8 cellular contexts compared by ENCODE assay signal in the genomic region with DNA sequence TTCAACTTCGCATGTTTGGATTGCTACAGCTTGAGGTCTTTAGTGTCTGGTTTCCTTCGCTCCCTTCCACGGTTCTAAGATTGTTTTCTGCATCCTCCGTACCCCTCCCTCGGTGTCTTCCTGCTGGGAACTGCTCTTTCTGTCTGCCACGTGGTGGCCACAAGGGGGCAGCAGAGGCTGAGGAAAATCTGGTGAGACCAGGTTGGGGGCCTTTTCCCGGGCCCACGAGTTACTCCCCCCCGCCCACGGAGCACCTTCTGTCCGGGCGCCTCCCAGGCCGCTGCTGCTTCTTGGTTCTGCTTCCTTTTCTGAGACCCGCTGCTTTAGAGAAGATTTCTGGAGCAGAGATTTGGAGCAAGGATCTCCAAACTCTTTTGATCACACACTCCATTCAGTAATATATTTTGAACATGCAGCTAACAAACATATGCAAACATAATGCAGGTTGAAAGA. TPM values are rescaled to one million over a fixed set of nuclear protein-coding genes. Genes with fewer than 3 reads are reported as not detected.
DNase-seq lines count a peak whose midpoint lies in the region; ATAC-seq and TF ChIP-seq lines count a peak whose summit lies in the region.

No MANE protein-coding gene starts in this region.

- ATAC-seq in HG02885 (IDR thresholded peaks at IDR 0.05; ENCODE audit: poor library complexity, unreplicated experiment) (peak; percentile 38), gastroesophageal sphincter (peak; percentile 84), GM21381 (IDR thresholded peaks at IDR 0.05; ENCODE audit: unreplicated experiment) (no peak)

- no peak overlapping the region for H3K4me3 ChIP-seq in CD8-positive, alpha-beta memory T cell (ENCODE audit: low read length)
- H3K4me3 ChIP-seq in gastroesophageal sphincter, result peak overlapping the region; percentile 18 to 36

- CTCF ChIA-PET in CD8-positive, alpha-beta memory T cell (lab: Charles Lee), result interaction anchor here (1.0 to 2.4 kb wide), 9 partner anchors 9 to 128 kb away, joined by 3 to 13 read pairs (median 6); no protein-coding TSS in a partner anchor
- CTCF ChIA-PET in RWPE1 (lab: Yijun Ruan, JAX), result interaction anchor here (0.6 to 1.2 kb wide), 8 partner anchors 10 to 541 kb away, joined by 3 to 13 read pairs (median 3); no protein-coding TSS in a partner anchor

- peaks cover 6 to 9% (median 7%) of the 10 kb centered on the region in 3 donors for H3K4me1 Mint-ChIP-seq in CD8-positive, alpha-beta memory T cell
- H3K4me1 Mint-ChIP-seq in osteocyte (ENCODE audit: unreplicated experiment), result peaks cover 7% of the 10 kb centered on the region

- no peaks in the 10 kb centered on the region for H3K9me3 ChIP-seq in CD8-positive, alpha-beta memory T cell (ENCODE audit: low read length)
- no peaks in the 10 kb centered on the region for H3K9me3 ChIP-seq in gastroesophageal sphincter

- no peak for TF ChIP-seq POLR2A in gastroesophageal sphincter (IDR thresholded peaks at IDR 0.05)

- TF ChIP-seq EP300 in gastroesophageal sphincter (IDR thresholded peaks at IDR 0.05), result no peak

- H3K27me3 ChIP-seq in CD8-positive, alpha-beta memory T cell (ENCODE audit: insufficient read depth, low read length, poor library complexity, severe bottlenecking), result no peaks in the 10 kb centered on the region
- H3K27me3 ChIP-seq in gastroesophageal sphincter, result no peaks in the 10 kb centered on the region

- H3K4me1 ChIP-seq in CD8-positive, alpha-beta memory T cell (ENCODE audit: insufficient read depth, low read length), result peaks cover 6% of the 10 kb centered on the region
- peaks cover 0 to 21% (median 0%) of the 10 kb centered on the region in 3 donors for H3K4me1 ChIP-seq in gastroesophageal sphincter

- no peaks in the 10 kb centered on the region for H3K36me3 ChIP-seq in CD8-positive, alpha-beta memory T cell (ENCODE audit: insufficient read depth, low read length)
- no peaks in the 10 kb centered on the region for H3K36me3 ChIP-seq in gastroesophageal sphincter

- peak overlapping the region; percentile 17 to 72 (median 45) for H3K4me3 Mint-ChIP-seq in CD8-positive, alpha-beta memory T cell
- H3K4me3 Mint-ChIP-seq in osteocyte (ENCODE audit: unreplicated experiment), result peak overlapping the region; percentile 34

- no peak overlapping the region for H3K27ac ChIP-seq in CD8-positive, alpha-beta memory T cell (ENCODE audit: low read depth, low read length)
- 0 out of 2 replicates have a peak overlapping the region, but pooled peaks have one; percentile 9 for H3K27ac ChIP-seq in RWPE1
- H3K27ac ChIP-seq in gastroesophageal sphincter, result peak overlapping the region; percentile 56 to 78 (median 68)

- DNase-seq in CD8-positive, alpha-beta memory T cell, result peak; percentile 47 to 77 (median 59)
- DNase-seq in RWPE1 (ENCODE audit: low spot score), result peak; percentile 93
- peak; percentile 89 for DNase-seq in activated effector memory CD4-positive, alpha-beta T cell treated with anti-CD3 and anti-CD28 coated beads, Interleukin-2, amount 50 U/mL, for 16 hours
- no peak for DNase-seq in osteocyte (ENCODE audit: extremely low spot score, unreplicated experiment)
- DNase-seq in superior temporal gyrus (ENCODE audit: extremely low spot score), result peak; percentile 87

- H3K27me3 Mint-ChIP-seq in CD8-positive, alpha-beta memory T cell, result peaks cover 3 to 5% of the 10 kb centered on the region in 2 donors
- peaks cover 37% of the 10 kb centered on the region for H3K27me3 Mint-ChIP-seq in osteocyte (ENCODE audit: unreplicated experiment)

- TF ChIP-seq CTCF in RWPE1 (conservative IDR thresholded peaks at IDR 0.05; ENCODE audit: low read depth) (peak; percentile 91), gastroesophageal sphincter (IDR thresholded peaks at IDR 0.05) (peak; percentile 89 to 92 (median 90)), osteocyte (IDR thresholded peaks at IDR 0.05) (peak; percentile 92)

- POLR2A ChIA-PET in CD8-positive, alpha-beta memory T cell (lab: Charles Lee), result no interaction called here
- POLR2A ChIA-PET in RWPE1 (lab: Yijun Ruan, JAX; ENCODE audit: low non-redundant PET), result no interaction called here

- H3K27ac Mint-ChIP-seq in CD8-positive, alpha-beta memory T cell, result peak overlapping the region in 1 of 8 donors; percentile 82
- no peak overlapping the region for H3K27ac Mint-ChIP-seq in osteocyte (ENCODE audit: unreplicated experiment)

- H3K36me3 Mint-ChIP-seq in CD8-positive, alpha-beta memory T cell, result no peaks in the 10 kb centered on the region
- H3K36me3 Mint-ChIP-seq in osteocyte (ENCODE audit: unreplicated experiment), result no peaks in the 10 kb centered on the region

- WGBS in gastroesophageal sphincter (ENCODE audit: low coverage in 1 of 2), 2 donors, result 0% methylated on average over 8 of the region's 14 CpGs; no CpG with 5 or more reads in 1 of the 2 donors

- no peaks in the 10 kb centered on the region for H3K9me3 Mint-ChIP-seq in CD8-positive, alpha-beta memory T cell
- no peaks in the 10 kb centered on the region for H3K9me3 Mint-ChIP-seq in osteocyte (ENCODE audit: unreplicated experiment)

RNA-seq across cellular contexts. Expression of a gene that starts 21.1 kb away (rescaled TPM):
- total RNA-seq in CD8-positive, alpha-beta memory T cell, result 1 to 10 TPM; 1.3 to 1.4 TPM
- 0.71 TPM for polyA plus RNA-seq in CD8-positive, alpha-beta memory T cell
- total RNA-seq in gastroesophageal sphincter (10 to 100 TPM; 10.9 to 26.0 (median 13.2) TPM), osteocyte (0.83 and 1.5 TPM in 2 replicates)

RNA-seq across cellular contexts. Expression of a gene that starts 52.5 kb away (rescaled TPM):
- total RNA-seq in CD8-positive, alpha-beta memory T cell, result 10 to 100 TPM; 82.0 to 89.5 TPM
- 136 TPM for polyA plus RNA-seq in CD8-positive, alpha-beta memory T cell
- total RNA-seq in gastroesophageal sphincter (10 to 100 TPM in 2 of 4 donors, 1 to 10 TPM in 1, under 1 TPM in 1; 0.93 to 16.3 (median 9.0) TPM), osteocyte (7.5 TPM in 2 replicates)

RNA-seq across cellular contexts. Expression of a gene that starts 55.0 kb away (rescaled TPM):
- 10 to 100 TPM; 63.5 to 69.4 TPM for total RNA-seq in CD8-positive, alpha-beta memory T cell
- polyA plus RNA-seq in CD8-positive, alpha-beta memory T cell, result 2.2 TPM
- total RNA-seq in gastroesophageal sphincter, result 10 to 100 TPM; 42.9 to 70.1 (median 61.0) TPM
- total RNA-seq in osteocyte, result 71.4 and 77.1 TPM in 2 replicates
